ENCODE assay signal across 11 cellular contexts in the genomic region with DNA sequence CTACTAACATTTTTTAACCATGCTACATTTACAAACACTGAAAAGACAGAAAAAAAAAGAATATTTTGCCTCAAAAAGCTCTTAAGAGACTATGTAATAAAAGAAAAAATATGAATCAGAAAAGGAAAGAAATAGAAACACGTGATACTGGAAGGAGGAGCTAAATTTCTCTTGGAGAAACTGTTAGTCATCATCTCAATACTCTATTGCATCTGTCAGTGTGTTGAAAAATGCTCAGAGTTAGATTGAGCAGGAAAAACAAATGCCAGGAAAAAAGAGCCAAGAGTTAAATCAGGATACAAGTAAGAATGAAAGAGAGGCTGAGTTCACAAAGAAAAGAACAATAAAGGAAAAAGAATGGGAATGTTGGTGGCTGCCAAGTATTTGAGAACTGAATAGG. TPM values are rescaled to one million over a fixed set of nuclear protein-coding genes. Genes with fewer than 3 reads are reported as not detected.
DNase-seq lines count a peak whose midpoint lies in the region; ATAC-seq and TF ChIP-seq lines count a peak whose summit lies in the region.
"Had no signal": no experiment of that assay in that cellular context is flagged by ENCODE, and none has a peak within 500 bp of the region (broad histone marks: within the 10 kb centered on the region; RNA-seq: fewer than 3 reads in every experiment).

No MANE protein-coding gene starts in this region.

- H3K4me3 ChIP-seq in mammary epithelial cell (replicated peaks in 1 of 3; ENCODE audit: insufficient read depth in 1 of 3, low read depth in 2 of 3, low read length in 3 of 3), result no peak overlapping the region
- H3K4me3 ChIP-seq in neural progenitor cell, result peak overlapping the region; percentile 86
- no peak overlapping the region for H3K4me3 ChIP-seq in MG63
- H3K4me3 ChIP-seq: gastrocnemius medialis, prostate gland had no signal

- no peak for ATAC-seq in GM19455 (IDR thresholded peaks at IDR 0.05; ENCODE audit: unreplicated experiment)
- ATAC-seq: gastrocnemius medialis had no signal

- H3K4me2 ChIP-seq in mammary epithelial cell (ENCODE audit: insufficient read depth, low read depth, low read length) (peak overlapping the region; percentile 85), neural progenitor cell (peak overlapping the region; percentile 87)

- H4K20me1 ChIP-seq in mammary epithelial cell (ENCODE audit: insufficient read depth, low read length) (no peaks in the 10 kb centered on the region), neural progenitor cell (ENCODE audit: low read depth) (peaks cover 29% of the 10 kb centered on the region)

- intact Hi-C loops in mammary epithelial cell (cut with micrococcal nuclease), result loop anchor here (5.0 to 10.0 kb wide), 3 partner anchors 46 to 1521 kb away; partner anchors contain the start of gene CPEB2

- H3K27ac ChIP-seq in mammary epithelial cell (ENCODE audit: insufficient read depth, low read depth, low read length), result peak overlapping the region; percentile 39
- H3K27ac ChIP-seq in neural progenitor cell, result no peak overlapping the region
- H3K27ac ChIP-seq: gastrocnemius medialis, prostate gland had no signal

- BruUV-seq in mammary epithelial cell (replicated peaks; lab: Mats Ljungman, UMichigan), result no TSS peak

- H3K4me3 Mint-ChIP-seq in neural progenitor cell, result peak overlapping the region; percentile 58

- peaks cover 19% of the 10 kb centered on the region for H3K4me1 ChIP-seq in mammary epithelial cell (ENCODE audit: insufficient read depth, low read length)
- peaks cover 21% of the 10 kb centered on the region for H3K4me1 ChIP-seq in neural progenitor cell
- H3K4me1 ChIP-seq: prostate gland had no signal

- CTCF ChIA-PET in mammary epithelial cell (lab: Charles Lee; ENCODE audit: low non-redundant PET), result interaction anchor here (0.6 kb wide), 1 partner anchor 69 kb away, joined by 3 read pairs; no protein-coding TSS in a partner anchor

- H3K79me2 ChIP-seq in mammary epithelial cell (ENCODE audit: insufficient read depth, low read length), result peaks cover 42% of the 10 kb centered on the region
- H3K79me2 ChIP-seq in neural progenitor cell (ENCODE audit: low read depth), result peaks cover 56% of the 10 kb centered on the region

- peaks cover 21% of the 10 kb centered on the region for H3F3A ChIP-seq in neural progenitor cell (ENCODE audit: low read depth)

- H3K27me3 ChIP-seq in mammary epithelial cell (ENCODE audit: insufficient read depth, low read length) (no peaks in the 10 kb centered on the region), neural progenitor cell (no peaks in the 10 kb centered on the region), MG63 (no peaks in the 10 kb centered on the region)
- H3K27me3 ChIP-seq: gastrocnemius medialis had no signal

- DNase-seq in GM03348 (ENCODE audit: low spot score) (peak; percentile 40), MV-4-11 (lab: John Stamatoyannopoulos, UW) (peak; percentile 58), mammary epithelial cell (peak; percentile 58), neural progenitor cell (ENCODE audit: low spot score) (peak; percentile 32), MG63 (no peak)
- no peak for DNase-seq in activated effector memory CD4-positive, alpha-beta T cell treated with Interleukin-2 at 50 U/mL for 16 hours
- DNase-seq: gastrocnemius medialis, NCI-H2227 treated with DMSO at 0.1 percent for 48 hours, substantia nigra had no signal

- TF ChIP-seq CTCF in mammary epithelial cell (conservative IDR thresholded peaks at IDR 0.05 in 1 of 2, IDR thresholded peaks at IDR 0.05 in 1 of 2; ENCODE audit: extremely low read depth in 1 of 2, insufficient read depth in 1 of 2, low read depth in 1 of 2, low read length in 2 of 2) (no peak), neural progenitor cell (IDR thresholded peaks at IDR 0.05) (no peak)

- H3K36me3 ChIP-seq in mammary epithelial cell (ENCODE audit: insufficient read depth, low read length), result peaks cover 4% of the 10 kb centered on the region
- no peaks in the 10 kb centered on the region for H3K36me3 ChIP-seq in neural progenitor cell
- no peaks in the 10 kb centered on the region; the same call in 1 of the 2 replicates for H3K36me3 ChIP-seq in MG63
- H3K36me3 ChIP-seq: gastrocnemius medialis, prostate gland had no signal

- H3K9me3 ChIP-seq in mammary epithelial cell (replicated peaks; ENCODE audit: insufficient read depth, low read length), result no peaks in the 10 kb centered on the region
- no peaks in the 10 kb centered on the region for H3K9me3 ChIP-seq in neural progenitor cell (ENCODE audit: low read depth)
- H3K9me3 ChIP-seq in MG63, result no peaks in the 10 kb centered on the region
- H3K9me3 ChIP-seq: gastrocnemius medialis, prostate gland had no signal

- in situ Hi-C loops in mammary epithelial cell (cut with MboI; ENCODE audit: low sequenced_read_pairs in 2 of 2), result no loop called here

- H3K9ac ChIP-seq in mammary epithelial cell (ENCODE audit: insufficient read depth, low read length), result no peak overlapping the region
- H3K9ac ChIP-seq in neural progenitor cell, result no peak overlapping the region

- H3K27me3 Mint-ChIP-seq in neural progenitor cell (ENCODE audit: insufficient read depth, low read depth), result peaks cover 4% of the 10 kb centered on the region

- H3K36me3 Mint-ChIP-seq in neural progenitor cell, result no peaks in the 10 kb centered on the region

- H2AFZ ChIP-seq in mammary epithelial cell (ENCODE audit: low read depth, low read length), result no peak overlapping the region
- H2AFZ ChIP-seq in neural progenitor cell (replicated peaks), result no peak overlapping the region

- no peak overlapping the region for H3K27ac Mint-ChIP-seq in neural progenitor cell

- H3K4me1 Mint-ChIP-seq in neural progenitor cell, result peaks cover 24% of the 10 kb centered on the region

- H3K9me3 Mint-ChIP-seq in neural progenitor cell, result no peaks in the 10 kb centered on the region

- WGBS in mammary epithelial cell (ENCODE audit: low coverage, missing lambda C conversion rate), result 0% methylated on average over 1 of the region's 1 CpG

- dilution Hi-C loops in mammary epithelial cell (cut with HindIII; ENCODE audit: low sequenced_read_pairs), result no loop called here

RNA-seq across cellular contexts. Expression of gene RAB28, which starts 2.6 kb away (rescaled TPM):
- total RNA-seq in mammary epithelial cell (10 to 100 TPM; 13.0 to 20.0 TPM), neural progenitor cell (ENCODE audit: low replicate concordance) (49.6 and 67.3 TPM in 2 replicates)
- polyA plus RNA-seq in mammary epithelial cell, result 9.6 TPM
- not detected for polyA minus RNA-seq in mammary epithelial cell
- total RNA-seq in MG63 (2014; rRNA removed; shearing (Covaris generic); ENCODE audit: low replicate concordance), result 9.5 and 22.3 TPM in 2 replicates

Comparison
In these comparisons a context has a peak if more than half of its experiments do, and no peak if none do; other contexts are left out.
1. DNase-seq: peak in GM03348 (single experiment), MV-4-11 (single experiment), mammary epithelial cell (single experiment) and neural progenitor cell (single experiment); none in MG63 (single experiment) and activated effector memory CD4-positive, alpha-beta T cell treated with Interleukin-2 at 50 U/mL for 16 hours (single experiment).